Comparison of ENCODE assay signal across 10 cellular contexts in the genomic region with DNA sequence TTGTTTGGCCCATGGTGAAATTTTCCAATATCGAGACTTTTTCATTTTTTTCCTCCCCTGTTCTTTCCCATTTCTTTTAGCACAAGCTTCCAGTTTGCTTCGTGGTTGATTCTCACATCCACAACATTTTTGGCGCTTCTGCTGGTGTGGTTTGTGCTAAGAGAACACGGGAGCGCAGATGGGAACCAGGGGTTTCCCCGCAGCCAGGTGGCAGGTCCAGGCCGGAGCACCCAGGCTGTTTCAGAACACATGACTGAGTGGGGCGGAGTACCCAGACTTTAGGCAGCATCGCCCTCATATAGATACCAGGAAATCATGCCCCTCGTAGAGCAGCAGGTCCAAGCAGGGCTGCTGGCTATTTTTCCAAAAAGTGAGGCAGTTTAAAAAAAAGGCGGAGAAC. TPM values are rescaled to one million over a fixed set of nuclear protein-coding genes. Genes with fewer than 3 reads are reported as not detected.
DNase-seq lines count a peak whose midpoint lies in the region; ATAC-seq and TF ChIP-seq lines count a peak whose summit lies in the region.
"Had no signal": no experiment of that assay in that cellular context is flagged by ENCODE, and none has a peak within 500 bp of the region (broad histone marks: within the 10 kb centered on the region; RNA-seq: fewer than 3 reads in every experiment).

No MANE protein-coding gene starts in this region.

- peak overlapping the region; percentile 82 for H2BK5ac ChIP-seq in trophoblast cell (ENCODE audit: low read depth, low read length, poor library complexity)

- peak overlapping the region; percentile 8 for H4K8ac ChIP-seq in trophoblast cell (ENCODE audit: low read depth, low read length)

- TF ChIP-seq CTCF in Peyer's patch (IDR thresholded peaks at IDR 0.05), result peak in 1 of 6 experiments; percentile 36
- no peak for TF ChIP-seq CTCF in fibroblast of the aortic adventitia (IDR thresholded peaks at IDR 0.05; ENCODE audit: insufficient read depth, low read length)

- H3K79me1 ChIP-seq in trophoblast cell (ENCODE audit: low read length), result peaks cover 35% of the 10 kb centered on the region

- no peak overlapping the region for H3K9ac ChIP-seq in trophoblast cell (ENCODE audit: low read length)
- H3K9ac ChIP-seq: BLaER1 had no signal

- H3K36me3 ChIP-seq in Peyer's patch (no peaks in the 10 kb centered on the region), trophoblast cell (ENCODE audit: control insufficient read depth in 1 of 2, insufficient read depth in 2 of 2, low read length in 2 of 2) (no peaks in the 10 kb centered on the region)
- H3K36me3 ChIP-seq: BLaER1 had no signal

- H3K79me2 ChIP-seq in trophoblast cell (ENCODE audit: control insufficient read depth, insufficient read depth, low read length, poor library complexity), result peaks cover 11% of the 10 kb centered on the region

- peak overlapping the region; percentile 90 for H2BK120ac ChIP-seq in trophoblast cell (ENCODE audit: insufficient read depth, low read length, poor library complexity)

- H3K4ac ChIP-seq in trophoblast cell (ENCODE audit: low read depth, low read length), result peak overlapping the region; percentile 10

- peak overlapping the region; percentile 42 for H2AK5ac ChIP-seq in trophoblast cell (ENCODE audit: low read length)

- ATAC-seq in GM19023 (IDR thresholded peaks at IDR 0.05; ENCODE audit: unreplicated experiment) (no peak), HG03469 (IDR thresholded peaks at IDR 0.05; ENCODE audit: unreplicated experiment) (no peak)

- H4K12ac ChIP-seq in trophoblast cell (ENCODE audit: low read depth, low read length), result no peak overlapping the region

- no peak overlapping the region for H3K23ac ChIP-seq in trophoblast cell (ENCODE audit: low read length)

- H3K4me1 ChIP-seq in Peyer's patch (peaks cover 0 to 53% (median 18%) of the 10 kb centered on the region in 4 donors), trophoblast cell (ENCODE audit: control insufficient read depth in 1 of 2, insufficient read depth in 2 of 2, low read length in 2 of 2) (peaks cover 30 to 33% of the 10 kb centered on the region in 2 experiments)

- H3K27ac ChIP-seq in Peyer's patch (peak overlapping the region in 3 of 4 donors; percentile 45 to 87 (median 85)), trophoblast cell (ENCODE audit: low read depth, low read length) (peak overlapping the region; percentile 68)
- H3K27ac ChIP-seq: BLaER1 had no signal

- H4K91ac ChIP-seq in trophoblast cell (ENCODE audit: low read depth, low read length), result peak overlapping the region; percentile 93

- H3K18ac ChIP-seq in trophoblast cell (ENCODE audit: low read length), result peak overlapping the region; percentile 24

- H3K9me3 ChIP-seq in Peyer's patch (no peaks in the 10 kb centered on the region), trophoblast cell (ENCODE audit: insufficient read depth, low read depth, low read length) (no peaks in the 10 kb centered on the region)
- H3K9me3 ChIP-seq: BLaER1 had no signal

- H3K4me3 ChIP-seq in Peyer's patch, result no peak overlapping the region
- H3K4me3 ChIP-seq in fibroblast of the aortic adventitia (ENCODE audit: low read depth, low read length), result peak overlapping the region; percentile 25
- H3K4me3 ChIP-seq in trophoblast cell (ENCODE audit: low read depth, low read length), result no peak overlapping the region
- H3K4me3 ChIP-seq: BLaER1 had no signal

- H2AFZ ChIP-seq in trophoblast cell (ENCODE audit: insufficient read depth, low read length, poor library complexity), result no peak overlapping the region

- no CpG with 5 or more reads among the region's 11 CpGs for WGBS in trophoblast cell (ENCODE audit: extremely low coverage, insufficient coverage, insufficient read length)

- H3K4me2 ChIP-seq in trophoblast cell (ENCODE audit: low read length), result no peak overlapping the region
- H3K4me2 ChIP-seq: BLaER1 had no signal

- peak overlapping the region; percentile 91 for H2BK12ac ChIP-seq in trophoblast cell (ENCODE audit: low read length)

- H3K14ac ChIP-seq in trophoblast cell (ENCODE audit: low read length), result peak overlapping the region; percentile 73

- peak; percentile 23 for DNase-seq in ELF-1 (ENCODE audit: low read depth, low spot score)
- peak in 2 of 3 donors; percentile 74 to 87 for DNase-seq in Peyer's patch
- no peak for DNase-seq in fibroblast of the aortic adventitia (ENCODE audit: low read depth)
- DNase-seq in trophoblast cell, result no peak
- DNase-seq in inferior parietal cortex (ENCODE audit: extremely low spot score), result no peak
- DNase-seq in DMS53 (lab: John Stamatoyannopoulos, UW), result no peak
- DNase-seq: NCI-H1092 had no signal

- H3K27me3 ChIP-seq in Peyer's patch (no peaks in the 10 kb centered on the region), trophoblast cell (ENCODE audit: insufficient read depth, low read length) (no peaks in the 10 kb centered on the region)
- H3K27me3 ChIP-seq: BLaER1 had no signal

- TF ChIP-seq POLR2A in Peyer's patch (IDR thresholded peaks at IDR 0.05), result no peak

RNA-seq across cellular contexts. Expression of gene SYTL3, which starts 58.0 kb away (rescaled TPM):
- 10 to 100 TPM in 3 of 4 donors, 1 to 10 TPM in 1; 4.8 to 23.1 (median 11.3) TPM for total RNA-seq in Peyer's patch
- 1.9 and 10.5 TPM in 2 replicates for total RNA-seq in fibroblast of the aortic adventitia (ENCODE audit: low replicate concordance)
- 2.7 and 2.9 TPM in 2 replicates for polyA plus RNA-seq in trophoblast cell (2013)

Comparison
In these comparisons a context has a peak if more than half of its experiments do, and no peak if none do; other contexts are left out.
1. DNase-seq: peak in ELF-1 (single experiment) and Peyer's patch (2 of 3); none in fibroblast of the aortic adventitia (single experiment), trophoblast cell (0 of 2), inferior parietal cortex (single experiment) and DMS53 (single experiment).